In genomic region chr17:76252040-76252954, GRCh38 we compare ENCODE assay signal across 8 cellular contexts. TPM values are rescaled to one million over a fixed set of nuclear protein-coding genes. Genes with fewer than 3 reads are reported as not detected.
DNase-seq lines count a peak whose midpoint lies in the region; TF ChIP-seq lines count a peak whose summit lies in the region.

No MANE protein-coding gene starts in this region.

- peak overlapping the region; percentile 49 to 71 (median 59) for H3K27ac ChIP-seq in sigmoid colon

- TF ChIP-seq CTCF in GM06990 (IDR thresholded peaks at IDR 0.05; ENCODE audit: insufficient read depth, low read length, poor library complexity, severe bottlenecking) (no peak), glutamatergic neuron (IDR thresholded peaks at IDR 0.05; ENCODE audit: partially characterized antibody, unreplicated experiment) (no peak), sigmoid colon (IDR thresholded peaks at IDR 0.05) (no peak)

- H3K9me3 ChIP-seq in sigmoid colon = no peaks in the 10 kb centered on the region

- H3K27ac Mint-ChIP-seq in glutamatergic neuron (ENCODE audit: unreplicated experiment) = peak overlapping the region; percentile 50

- no peak overlapping the region for H3K4me3 Mint-ChIP-seq in glutamatergic neuron (ENCODE audit: unreplicated experiment)

- H3K36me3 Mint-ChIP-seq in glutamatergic neuron (ENCODE audit: unreplicated experiment) = no peaks in the 10 kb centered on the region

- no peaks in the 10 kb centered on the region for H3K27me3 ChIP-seq in GM06990 (replicated peaks; ENCODE audit: control insufficient read depth, insufficient read depth, low read length)
- no peaks in the 10 kb centered on the region for H3K27me3 ChIP-seq in sigmoid colon

- intact Hi-C loops in sigmoid colon (cut with DNase I) = no loop called here

- H3K9me3 Mint-ChIP-seq in glutamatergic neuron (ENCODE audit: unreplicated experiment) = no peaks in the 10 kb centered on the region

- no peaks in the 10 kb centered on the region for H3K4me1 ChIP-seq in sigmoid colon

- peak in 1 of 4 donors; percentile 39 for TF ChIP-seq EP300 in sigmoid colon (IDR thresholded peaks at IDR 0.05)

- 49 to 70% methylated on average over 11 of the region's 11 CpGs for WGBS in sigmoid colon, 2 donors

- H3K27me3 Mint-ChIP-seq in glutamatergic neuron (ENCODE audit: unreplicated experiment) = peaks cover 4% of the 10 kb centered on the region

- DNase-seq in GM06990 (ENCODE audit: extremely low read depth, insufficient read length) (peak; percentile 55), HS-5 (ENCODE audit: low read depth) (peak; percentile 56), glutamatergic neuron (no peak), sigmoid colon (peak; percentile 82), NCI-H2029 treated with DMSO at 0.1 percent for 48 hours (lab: John Stamatoyannopoulos, UW) (no peak), erythroblast (lab: John Stamatoyannopoulos, UW) (no peak), NCI-H1092 (lab: John Stamatoyannopoulos, UW) (no peak)
- DNase-seq in activated T-cell treated with anti-CD3 and anti-CD28 coated beads, Interleukin-2, amount 50 U/mL, for 48 hours = peak; percentile 69 to 70

- no peak for TF ChIP-seq POLR2A in sigmoid colon (IDR thresholded peaks at IDR 0.05)
- no peak for TF ChIP-seq POLR2A in erythroblast (IDR thresholded peaks at IDR 0.05; ENCODE audit: low read length)

- no peaks in the 10 kb centered on the region for H3K4me1 Mint-ChIP-seq in glutamatergic neuron (ENCODE audit: low read depth, unreplicated experiment)

- peak overlapping the region; percentile 10; the same call in 1 of the 2 replicates for H3K4me3 ChIP-seq in GM06990 (replicated peaks; ENCODE audit: low read depth, low read length)
- no peak overlapping the region for H3K4me3 ChIP-seq in sigmoid colon

- H3K36me3 ChIP-seq in GM06990 (ENCODE audit: control insufficient read depth, insufficient read depth, low read length) (no peaks in the 10 kb centered on the region), sigmoid colon (no peaks in the 10 kb centered on the region)

RNA-seq across cellular contexts. Expression of gene RNF157, which starts 12.0 kb away (rescaled TPM):
- total RNA-seq in glutamatergic neuron (ENCODE audit: unreplicated experiment) (17.8 TPM), sigmoid colon (1 to 10 TPM; 3.1 to 9.1 (median 4.5) TPM)
- polyA plus RNA-seq in sigmoid colon = 10 to 100 TPM in 2 of 3 donors, 1 to 10 TPM in 1; 6.0 to 29.5 (median 10.9) TPM

RNA-seq across cellular contexts. Expression of gene UBALD2, which starts 12.9 kb away (rescaled TPM):
- total RNA-seq in glutamatergic neuron (ENCODE audit: unreplicated experiment) = 58.7 TPM
- total RNA-seq in sigmoid colon = 10 to 100 TPM in 1 of 4 donors, 1 to 10 TPM in 3; 3.9 to 11.8 (median 6.5) TPM
- polyA plus RNA-seq in sigmoid colon = 100 to 1,000 TPM in 1 of 3 donors, 10 to 100 TPM in 2; 56.0 to 105 (median 98.7) TPM

RNA-seq across cellular contexts. Expression of gene QRICH2, which starts 55.8 kb away (rescaled TPM):
- total RNA-seq in glutamatergic neuron (ENCODE audit: unreplicated experiment) = 12.2 TPM
- 1 to 10 TPM; 2.0 to 5.0 (median 3.3) TPM for total RNA-seq in sigmoid colon
- 1 to 10 TPM in 2 of 3 donors, under 1 TPM in 1; 0.69 to 3.2 (median 1.8) TPM for polyA plus RNA-seq in sigmoid colon

Comparison
In these comparisons a context has a peak if more than half of its experiments do, and no peak if none do; other contexts are left out.
1. DNase-seq: peak in GM06990 (single experiment), HS-5 (single experiment), activated T-cell treated with anti-CD3 and anti-CD28 coated beads, Interleukin-2, amount 50 U/mL, for 48 hours (2 of 2) and sigmoid colon (single experiment); none in glutamatergic neuron (single experiment), NCI-H2029 treated with DMSO at 0.1 percent for 48 hours (single experiment), erythroblast (0 of 2) and NCI-H1092 (single experiment).